In the genomic region with DNA sequence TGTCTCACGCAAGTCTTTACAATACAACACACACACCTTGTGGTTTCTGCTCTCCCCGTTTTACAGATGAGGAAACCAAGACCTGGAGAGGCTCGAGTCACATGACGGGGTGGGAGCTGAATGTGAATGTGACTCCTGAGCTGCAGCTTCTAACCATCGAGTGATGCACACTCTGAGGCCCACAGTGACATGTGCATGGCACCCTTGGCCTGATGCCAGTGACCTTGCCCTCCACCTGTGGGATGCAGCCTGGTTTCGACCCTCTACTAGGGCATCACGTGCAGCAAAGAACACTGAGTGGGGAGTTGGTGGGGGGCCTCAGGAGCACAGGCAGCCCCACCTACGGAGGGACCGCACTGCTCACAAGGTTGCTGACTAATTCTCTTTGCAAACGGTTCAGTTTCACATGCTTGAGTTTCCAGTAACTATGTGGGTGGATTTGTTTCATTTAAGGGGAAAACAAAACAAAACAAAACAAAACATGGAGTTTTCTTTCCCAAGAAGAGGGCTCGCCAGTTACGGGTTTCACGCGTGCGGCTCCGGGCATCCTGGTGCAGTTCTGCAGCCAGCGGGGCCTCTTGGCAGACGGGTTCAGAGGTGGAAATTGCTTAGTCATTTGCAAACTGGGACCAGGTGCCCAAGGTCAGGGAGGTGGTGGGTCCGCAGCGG, we compare ENCODE assay signal across 8 cellular contexts. TPM values are rescaled to one million over a fixed set of nuclear protein-coding genes. Genes with fewer than 3 reads are reported as not detected.
A peak's percentile ranks its signal among the peaks of the same experiment; 100 is the strongest.
DNase-seq lines count a peak whose midpoint lies in the region; ATAC-seq, FAIRE-seq and TF ChIP-seq lines count a peak whose summit lies in the region.

No MANE protein-coding gene starts in this region.

- H3K27ac Mint-ChIP-seq in activated CD4-positive, alpha-beta T cell treated with anti-CD3 and anti-CD28 coated beads, Interleukin-2, amount 10 ng/mL, durations not matched to agents 24 days and 14 days, result peak overlapping the region; percentile 98

- peaks cover 49% of the 10 kb centered on the region for H3K4me1 Mint-ChIP-seq in activated CD4-positive, alpha-beta T cell treated with anti-CD3 and anti-CD28 coated beads, Interleukin-2, amount 10 ng/mL, durations not matched to agents 24 days and 14 days

- H3K36me3 Mint-ChIP-seq in activated CD4-positive, alpha-beta T cell treated with anti-CD3 and anti-CD28 coated beads, Interleukin-2, amount 10 ng/mL, durations not matched to agents 24 days and 14 days (ENCODE audit: low read depth), result no peaks in the 10 kb centered on the region

- POLR2A ChIA-PET in HEK293T (lab: Yijun Ruan, JAX), result no interaction called here

- no peaks in the 10 kb centered on the region for H3K9me3 Mint-ChIP-seq in activated CD4-positive, alpha-beta T cell treated with anti-CD3 and anti-CD28 coated beads, Interleukin-2, amount 10 ng/mL, durations not matched to agents 24 days and 14 days

- no peak for DNase-seq in GM12891 (ENCODE audit: insufficient read length, low spot score)
- DNase-seq in activated CD4-positive, alpha-beta T cell treated with anti-CD3 and anti-CD28 coated beads, Interleukin-2, amount 10 ng/mL, durations not matched to agents 24 days and 14 days, result peak; percentile 85
- DNase-seq in stimulated activated CD4-positive, alpha-beta T cell treated with anti-CD3 and anti-CD28 coated beads, Interleukin-4, amount 100 ng/mL, for 48 hours (ENCODE audit: low read depth in 2 of 2), result peak; percentile 55 to 66
- DNase-seq in HEK293T (ENCODE audit: extremely low spot score), result no peak
- DNase-seq in UCSD-AML1 (lab: John Stamatoyannopoulos, UW; ENCODE audit: unreplicated experiment), result no peak

- CTCF ChIA-PET in HEK293T (lab: Yijun Ruan, JAX), result no interaction called here

- peak overlapping the region; percentile 81 for H3K4me3 Mint-ChIP-seq in activated CD4-positive, alpha-beta T cell treated with anti-CD3 and anti-CD28 coated beads, Interleukin-2, amount 10 ng/mL, durations not matched to agents 24 days and 14 days

- ATAC-seq in esophagus mucosa (peak; percentile 26), GM21526 (IDR thresholded peaks at IDR 0.05; ENCODE audit: low FRiP score, unreplicated experiment) (no peak), GM18511 (IDR thresholded peaks at IDR 0.05; ENCODE audit: unreplicated experiment) (no peak)

- TF ChIP-seq POLR2A in GM12891 (IDR thresholded peaks at IDR 0.05; ENCODE audit: low read depth, low read length), result no peak

- H3K27me3 Mint-ChIP-seq in activated CD4-positive, alpha-beta T cell treated with anti-CD3 and anti-CD28 coated beads, Interleukin-2, amount 10 ng/mL, durations not matched to agents 24 days and 14 days, result no peaks in the 10 kb centered on the region

- FAIRE-seq in GM12891 (lab: Jason Lieb, UNC), result peak; percentile 91

- intact Hi-C loops in activated CD4-positive, alpha-beta T cell treated with anti-CD3 and anti-CD28 coated beads, Interleukin-2, amount 10 ng/mL, durations not matched to agents 24 days and 14 days (cut with micrococcal nuclease), result loop anchor here (1.0 to 5.0 kb wide), 4 partner anchors 20 to 112 kb away; no protein-coding TSS in a partner anchor

TF ChIP-seq in GM12891, 5 proteins besides CTCF, POLR2A, EP300 and RAD21:
- TF ChIP-seq POLR2AphosphoS5 (IDR thresholded peaks at IDR 0.05; ENCODE audit: low read depth, low read length) (no peak), SPI1 (IDR thresholded peaks at IDR 0.05; ENCODE audit: low read depth, low read length) (no peak), POU2F2 (IDR thresholded peaks at IDR 0.05; ENCODE audit: low read depth, low read length) (no peak), PAX5 (IDR thresholded peaks at IDR 0.05; ENCODE audit: insufficient read depth, low read length, severe bottlenecking) (no peak), TAF1 (IDR thresholded peaks at IDR 0.05; ENCODE audit: low read depth, low read length) (no peak)

TF ChIP-seq in HEK293T, 16 proteins besides CTCF, POLR2A, EP300 and RAD21:
- no peak for TF ChIP-seq ZNF384 (IDR thresholded peaks at IDR 0.05)

RNA-seq across cellular contexts. Expression of gene SPSB1, which starts 22.9 kb away (rescaled TPM):
- 0.55 TPM for polyA plus RNA-seq in GM12891 (2012; ENCODE audit: low read depth, missing spikeins)
- total RNA-seq in activated CD4-positive, alpha-beta T cell treated with anti-CD3 and anti-CD28 coated beads, Interleukin-2, amount 10 ng/mL, durations not matched to agents 24 days and 14 days, result 4.8 and 6.2 TPM in 2 replicates
- 15.5 TPM for total RNA-seq in esophagus mucosa

Comparison
In these comparisons a context has a peak if more than half of its experiments do, and no peak if none do; other contexts are left out.
1. DNase-seq: peak in activated CD4-positive, alpha-beta T cell treated with anti-CD3 and anti-CD28 coated beads, Interleukin-2, amount 10 ng/mL, durations not matched to agents 24 days and 14 days (single experiment) and stimulated activated CD4-positive, alpha-beta T cell treated with anti-CD3 and anti-CD28 coated beads, Interleukin-4, amount 100 ng/mL, for 48 hours (2 of 2); none in GM12891 (single experiment), HEK293T (single experiment) and UCSD-AML1 (single experiment).